ENCODE assay signal across 8 cellular contexts in the genomic region with DNA sequence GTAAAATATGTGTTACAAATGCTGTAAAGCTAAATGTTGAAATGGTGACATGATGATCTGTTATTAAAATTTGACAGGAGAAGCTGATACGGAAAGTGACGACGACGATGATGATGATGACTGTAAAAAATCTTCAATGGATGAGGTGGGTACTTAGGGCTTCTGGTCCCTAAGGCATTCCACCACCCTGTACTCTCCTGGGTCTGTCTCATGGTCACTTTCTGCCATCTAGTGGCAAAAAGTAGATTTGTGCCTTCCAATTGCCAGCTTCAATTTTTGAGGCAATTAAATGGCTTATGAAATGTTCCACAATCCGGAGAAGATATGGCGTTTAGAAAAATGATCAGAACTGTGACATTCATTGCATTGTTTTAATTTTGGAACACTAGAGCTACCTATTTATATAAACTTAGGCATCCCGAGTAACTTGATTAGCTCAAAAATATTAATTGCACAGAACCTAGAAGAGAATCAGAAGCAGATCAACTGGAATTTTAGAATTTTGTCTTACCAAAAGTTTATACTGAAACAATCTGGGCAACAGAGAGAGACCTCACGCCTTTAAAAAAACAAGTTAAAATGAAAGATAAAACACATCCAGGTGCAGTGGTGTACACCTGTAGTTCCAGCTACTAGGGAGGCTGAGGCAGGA.
DNase-seq lines count a peak whose midpoint lies in the region; ATAC-seq and TF ChIP-seq lines count a peak whose summit lies in the region.

No MANE protein-coding gene starts in this region.

- H3K36me3 Mint-ChIP-seq in naive thymus-derived CD4-positive, alpha-beta T cell: no peaks in the 10 kb centered on the region

- TF ChIP-seq CTCF in GM12865 (IDR thresholded peaks at IDR 0.05; ENCODE audit: insufficient read depth, low read depth, low read length, missing control alignments): peak; percentile 74
- TF ChIP-seq CTCF in esophagus squamous epithelium (IDR thresholded peaks at IDR 0.05): peak; percentile 35 to 74 (median 70)

- H3K36me3 ChIP-seq in esophagus squamous epithelium: no peaks in the 10 kb centered on the region
- H3K36me3 ChIP-seq in naive thymus-derived CD4-positive, alpha-beta T cell (ENCODE audit: control insufficient read depth in 2 of 3, insufficient read depth in 3 of 3, low read length in 3 of 3): no peaks in the 10 kb centered on the region

- H3K27ac ChIP-seq in esophagus squamous epithelium: no peak overlapping the region
- H3K27ac ChIP-seq in naive thymus-derived CD4-positive, alpha-beta T cell (ENCODE audit: low read depth, low read length): no peak overlapping the region

- H3K4me3 Mint-ChIP-seq in naive thymus-derived CD4-positive, alpha-beta T cell: no peak overlapping the region

- POLR2A ChIA-PET in naive thymus-derived CD4-positive, alpha-beta T cell (lab: Charles Lee): no interaction called here

- H3K4me1 ChIP-seq in esophagus squamous epithelium: no peaks in the 10 kb centered on the region
- no peaks in the 10 kb centered on the region for H3K4me1 ChIP-seq in naive thymus-derived CD4-positive, alpha-beta T cell (ENCODE audit: control insufficient read depth in 2 of 2, insufficient read depth in 2 of 2, low read length in 2 of 2)

- H3K27ac Mint-ChIP-seq in naive thymus-derived CD4-positive, alpha-beta T cell: no peak overlapping the region

- peak; percentile 86 for ATAC-seq in HG02885 (IDR thresholded peaks at IDR 0.05; ENCODE audit: poor library complexity, unreplicated experiment)
- peak; percentile 61 for ATAC-seq in naive thymus-derived CD4-positive, alpha-beta T cell
- no peak for ATAC-seq in HG03196 (IDR thresholded peaks at IDR 0.05; ENCODE audit: unreplicated experiment)

- no peaks in the 10 kb centered on the region for H3K27me3 Mint-ChIP-seq in naive thymus-derived CD4-positive, alpha-beta T cell

- peaks cover 0 to 4% (median 0%) of the 10 kb centered on the region in 11 donors for H3K9me3 Mint-ChIP-seq in naive thymus-derived CD4-positive, alpha-beta T cell

- no peaks in the 10 kb centered on the region for H3K27me3 ChIP-seq in esophagus squamous epithelium
- no peaks in the 10 kb centered on the region for H3K27me3 ChIP-seq in naive thymus-derived CD4-positive, alpha-beta T cell (ENCODE audit: control insufficient read depth in 2 of 2, insufficient read depth in 2 of 2, low read length in 2 of 2)

- H3K4me3 ChIP-seq in GM12865 (ENCODE audit: low read depth, low read length) (no peak overlapping the region), esophagus squamous epithelium (no peak overlapping the region)
- H3K4me3 ChIP-seq in naive thymus-derived CD4-positive, alpha-beta T cell (ENCODE audit: low read length): no peak overlapping the region

- intact Hi-C loops in esophagus squamous epithelium (cut with DNase I): loop anchor here (5.0 kb wide), 1 partner anchor 680 kb away; no protein-coding TSS in a partner anchor
- intact Hi-C loops in naive thymus-derived CD4-positive, alpha-beta T cell (cut with micrococcal nuclease): loop anchor here (1.0 to 10.0 kb wide), 6 partner anchors 328 to 1895 kb away; partner anchors contain the start of gene PLCB1 (in 1 of the 2)

- CTCF ChIA-PET in naive thymus-derived CD4-positive, alpha-beta T cell (lab: Charles Lee): interaction anchor here (0.6 to 3.0 kb wide), 9 partner anchors 9 to 1956 kb away, joined by 3 to 16 read pairs (median 5); partner anchors contain the start of gene PLCB1

- no peaks in the 10 kb centered on the region for H3K4me1 Mint-ChIP-seq in naive thymus-derived CD4-positive, alpha-beta T cell

- no peaks in the 10 kb centered on the region for H3K9me3 ChIP-seq in esophagus squamous epithelium
- no peaks in the 10 kb centered on the region for H3K9me3 ChIP-seq in naive thymus-derived CD4-positive, alpha-beta T cell (ENCODE audit: control insufficient read depth in 2 of 3, low read length in 3 of 3)

- 29 to 38% methylated on average over 8 of the region's 8 CpGs for WGBS in esophagus squamous epithelium, 2 donors

- DNase-seq in AG08396 (ENCODE audit: low spot score) (peak; percentile 51), GM12865 (ENCODE audit: low read depth) (peak; percentile 72), NCI-H1694 treated with DMSO at 0.1 percent for 48 hours (lab: John Stamatoyannopoulos, UW) (peak; percentile 62), SW480 (ENCODE audit: low spot score) (peak; percentile 80), esophagus squamous epithelium (lab: John Stamatoyannopoulos, UW) (no peak)
- peak in 5 of 9 donors; percentile 5 to 44 (median 26) for DNase-seq in naive thymus-derived CD4-positive, alpha-beta T cell

- TF ChIP-seq POLR2A in esophagus squamous epithelium (IDR thresholded peaks at IDR 0.05): no peak
